In genomic region chr11:102869354-102869753, GRCh38 we compare ENCODE assay signal across 14 cellular contexts.
"Had no signal": no experiment of that assay in that cellular context is flagged by ENCODE, and none has a peak within 500 bp of the region (broad histone marks: within the 10 kb centered on the region; RNA-seq: fewer than 3 reads in every experiment).

No MANE protein-coding gene starts in this region.

- DNase-seq: activated CD4-positive, alpha-beta T cell treated with anti-CD3 and anti-CD28 coated beads for 1 hour; activated CD4-positive, alpha-beta T cell treated with anti-CD3 and anti-CD28 coated beads, Interleukin-2, amount 50 U/mL, for 4 hours; activated naive CD4-positive, alpha-beta T cell; activated T-cell treated with anti-CD3 and anti-CD28 coated beads for 4 hours; aorta; dermis blood vessel endothelial cell; effector memory CD8-positive, alpha-beta T cell; midbrain; stimulated activated CD4-positive, alpha-beta T cell treated with anti-CD3 and anti-CD28 coated beads, Interleukin-2, amount 100 ng/mL, for 48 hours; thyroid gland had no signal

- ATAC-seq: effector memory CD8-positive, alpha-beta T cell; gastroesophageal sphincter; stimulated activated memory B cell treated with anti-CD40 and anti-IgM and Interleukin-4, amounts not matched to agents 10 μg/mL and 1 μg/mL and 100 μg/mL, for 72 hours had no signal

- H3K4me3 ChIP-seq: gastroesophageal sphincter, lung, right atrium auricular region, thyroid gland had no signal
